Comparison of ENCODE assay signal across 8 cellular contexts in genomic region chr12:63668028-63668799, GRCh38. TPM values are rescaled to one million over a fixed set of nuclear protein-coding genes. Genes with fewer than 3 reads are reported as not detected.
DNase-seq lines count a peak whose midpoint lies in the region; ATAC-seq, FAIRE-seq and TF ChIP-seq lines count a peak whose summit lies in the region.

Gene DPY19L2, minus strand, starts transcription at chr12:63668493. Its CDS starts 100 bp downstream, at chr12:63668393.

- no peaks in the 10 kb centered on the region for H3K36me3 Mint-ChIP-seq in CD4-positive, alpha-beta memory T cell

- H4K20me1 ChIP-seq in keratinocyte (ENCODE audit: control insufficient read depth, extremely low read depth, insufficient read depth, low read length) = no peaks in the 10 kb centered on the region
- no peaks in the 10 kb centered on the region for H4K20me1 ChIP-seq in smooth muscle cell (ENCODE audit: low read depth)

- CTCF ChIA-PET in CD4-positive, alpha-beta memory T cell (lab: Charles Lee; ENCODE audit: partially characterized antibody) = interaction anchor here (1.5 kb wide), 1 partner anchor 134 kb away, joined by 3 read pairs; no protein-coding TSS in a partner anchor

- H3F3A ChIP-seq in smooth muscle cell (ENCODE audit: low read depth) = no peaks in the 10 kb centered on the region

- H3K9me1 ChIP-seq in keratinocyte (ENCODE audit: control insufficient read depth, extremely low read depth, insufficient read depth, low read length) = no peaks in the 10 kb centered on the region

- peak within 1 kb of the TSS; percentile 93 for H2AFZ ChIP-seq in keratinocyte (ENCODE audit: control insufficient read depth, low read length)
- H2AFZ ChIP-seq in smooth muscle cell (ENCODE audit: low read depth) = peak within 1 kb of the TSS; percentile 100

- peaks cover 8 to 22% (median 12%) of the 10 kb centered on the region in 4 donors for H3K4me1 Mint-ChIP-seq in CD4-positive, alpha-beta memory T cell

- H3K9ac ChIP-seq in keratinocyte (ENCODE audit: control insufficient read depth, extremely low read depth, insufficient read depth, low read length) = peak within 1 kb of the TSS; percentile 26
- H3K9ac ChIP-seq in smooth muscle cell (ENCODE audit: low read depth) = no peak within 1 kb of the TSS

- dilution Hi-C loops in keratinocyte (cut with MboI; ENCODE audit: extremely low pct_ligation_motif_present, low sequenced_read_pairs) = no loop called here

- no peak for TF ChIP-seq CTCF in WERI-Rb-1 (IDR thresholded peaks at IDR 0.05; ENCODE audit: low read depth, low read length)
- TF ChIP-seq CTCF in keratinocyte (optimal IDR thresholded peaks at IDR 0.05 in 1 of 3, IDR thresholded peaks at IDR 0.05 in 1 of 3, conservative IDR thresholded peaks at IDR 0.05 in 1 of 3; ENCODE audit: extremely low read depth in 1 of 3, insufficient read depth in 2 of 3, low read length in 3 of 3) = no peak
- no peak for TF ChIP-seq CTCF in smooth muscle cell (IDR thresholded peaks at IDR 0.05; ENCODE audit: borderline replicate concordance, insufficient read depth, poor library complexity, severe bottlenecking)

- FAIRE-seq in keratinocyte (lab: Jason Lieb, UNC) = no peak

- peaks cover 5% of the 10 kb centered on the region for H3K4me1 ChIP-seq in CD4-positive, alpha-beta memory T cell (ENCODE audit: insufficient read depth, low read length)
- H3K4me1 ChIP-seq in keratinocyte (ENCODE audit: control insufficient read depth, extremely low read depth, insufficient read depth, low read length) (no peaks in the 10 kb centered on the region), smooth muscle cell (ENCODE audit: low read depth) (no peaks in the 10 kb centered on the region)

- no peaks in the 10 kb centered on the region for H3K79me2 ChIP-seq in keratinocyte (ENCODE audit: control insufficient read depth, insufficient read depth, low read length)
- H3K79me2 ChIP-seq in smooth muscle cell (ENCODE audit: low read depth) = no peaks in the 10 kb centered on the region

- no peaks in the 10 kb centered on the region for H3K27me3 ChIP-seq in CD4-positive, alpha-beta memory T cell (ENCODE audit: insufficient read depth, low read length)
- no peaks in the 10 kb centered on the region for H3K27me3 ChIP-seq in WERI-Rb-1 (ENCODE audit: insufficient read depth, low read depth, severe bottlenecking)
- peaks cover 15% of the 10 kb centered on the region for H3K27me3 ChIP-seq in keratinocyte (ENCODE audit: control insufficient read depth, extremely low read depth, insufficient read depth, low read length)
- H3K27me3 ChIP-seq in smooth muscle cell (ENCODE audit: low read depth) = peaks cover 31% of the 10 kb centered on the region

- ATAC-seq in GM21529 (IDR thresholded peaks at IDR 0.05; ENCODE audit: unreplicated experiment) = peak; percentile 55

- H3K9me3 ChIP-seq in CD4-positive, alpha-beta memory T cell (ENCODE audit: control insufficient read depth in 1 of 2, low read length in 2 of 2) = no peaks in the 10 kb centered on the region
- H3K9me3 ChIP-seq in WERI-Rb-1 (ENCODE audit: severe bottlenecking) (no peaks in the 10 kb centered on the region), keratinocyte (ENCODE audit: control insufficient read depth, low read depth, low read length) (no peaks in the 10 kb centered on the region), smooth muscle cell (replicated peaks; ENCODE audit: low read depth) (no peaks in the 10 kb centered on the region)

- H3K27ac Mint-ChIP-seq in CD4-positive, alpha-beta memory T cell = no peak within 1 kb of the TSS

- H3K9me3 Mint-ChIP-seq in CD4-positive, alpha-beta memory T cell = no peaks in the 10 kb centered on the region

- peaks cover 16 to 17% of the 10 kb centered on the region in 2 donors for H3K27me3 Mint-ChIP-seq in CD4-positive, alpha-beta memory T cell

- intact Hi-C loops in CD4-positive, alpha-beta memory T cell (cut with micrococcal nuclease) = no loop called here

- peak in 2 of 5 donors; percentile 16 for DNase-seq in CD4-positive, alpha-beta memory T cell
- DNase-seq in NCI-H1092 (lab: John Stamatoyannopoulos, UW) (peak; percentile 87), WERI-Rb-1 (peak; percentile 91), cerebellum (ENCODE audit: low spot score) (peak; percentile 29), keratinocyte (ENCODE audit: low read depth, low spot score) (no peak), smooth muscle cell (lab: John Stamatoyannopoulos, UW; ENCODE audit: unreplicated experiment) (peak; percentile 20), GM19240 (ENCODE audit: insufficient read length, low spot score) (no peak)

- POLR2A ChIA-PET in CD4-positive, alpha-beta memory T cell (lab: Charles Lee; ENCODE audit: partially characterized antibody) = no interaction called here

- 1% methylated on average over 42 of the region's 56 CpGs for WGBS in smooth muscle cell (ENCODE audit: low lambda C conversion rate)

- peak within 1 kb of the TSS; percentile 67 to 81 (median 76) for H3K4me3 Mint-ChIP-seq in CD4-positive, alpha-beta memory T cell

- H3K27ac ChIP-seq in CD4-positive, alpha-beta memory T cell (ENCODE audit: low read depth, low read length) = no peak within 1 kb of the TSS
- peak within 1 kb of the TSS; percentile 74 for H3K27ac ChIP-seq in WERI-Rb-1
- H3K27ac ChIP-seq in keratinocyte (ENCODE audit: control insufficient read depth, insufficient read depth, low read length) = no peak within 1 kb of the TSS
- H3K27ac ChIP-seq in smooth muscle cell (ENCODE audit: low read depth) = no peak within 1 kb of the TSS

- H3K36me3 ChIP-seq in CD4-positive, alpha-beta memory T cell (ENCODE audit: insufficient read depth, low read length) = no peaks in the 10 kb centered on the region
- no peaks in the 10 kb centered on the region for H3K36me3 ChIP-seq in WERI-Rb-1
- H3K36me3 ChIP-seq in keratinocyte (ENCODE audit: control insufficient read depth in 2 of 2, extremely low read depth in 1 of 2, insufficient read depth in 2 of 2, low read length in 2 of 2) = no peaks in the 10 kb centered on the region
- H3K36me3 ChIP-seq in smooth muscle cell (ENCODE audit: low read depth) = no peaks in the 10 kb centered on the region

- H3K4me3 ChIP-seq in CD4-positive, alpha-beta memory T cell (ENCODE audit: low read length in 2 of 2) = no peak within 1 kb of the TSS
- H3K4me3 ChIP-seq in WERI-Rb-1 (ENCODE audit: low read depth, low read length) (peak within 1 kb of the TSS; percentile 92), keratinocyte (ENCODE audit: control insufficient read depth in 2 of 3, extremely low read depth in 1 of 3, insufficient read depth in 2 of 3, low read depth in 1 of 3, low read length in 3 of 3) (peak within 1 kb of the TSS; percentile 46 to 67 (median 63)), smooth muscle cell (peak within 1 kb of the TSS; percentile 89)

- H3K4me2 ChIP-seq in keratinocyte (ENCODE audit: control insufficient read depth, extremely low read depth, insufficient read depth, low read depth, low read length) (peak within 1 kb of the TSS; percentile 74), smooth muscle cell (peak within 1 kb of the TSS; percentile 100)

RNA-seq across cellular contexts. Expression of gene DPY19L2, which starts in this region (rescaled TPM):
- total RNA-seq in CD4-positive, alpha-beta memory T cell = under 1 TPM; 0.93 to 0.97 TPM
- under 1 TPM in 1 of 2 donors, not detected in 1; 0.39 TPM for polyA plus RNA-seq in CD4-positive, alpha-beta memory T cell
- 43.7 TPM for total RNA-seq in cerebellum
- 0.68 to 3.3 TPM (median 2.6 TPM) in 3 replicates for polyA plus RNA-seq in keratinocyte
- not detected for polyA plus RNA-seq in keratinocyte (2011; ENCODE audit: low read depth)
- polyA plus RNA-seq in keratinocyte (2011; cell fraction: cytosol; rRNA removed) = 0.14 and 0.34 TPM in 2 replicates
- 9.1 and 10.2 TPM in 2 replicates for polyA plus RNA-seq in keratinocyte (2011; cell fraction: nucleus; rRNA removed)
- polyA plus RNA-seq in keratinocyte (2012; ENCODE audit: low replicate concordance) = 0.20 and 0.62 TPM in 2 replicates
- 0.49 to 2.3 TPM in 2 of 3 replicates, not detected in the other for polyA minus RNA-seq in keratinocyte
- polyA minus RNA-seq in keratinocyte (2011; cell fraction: cytosol; rRNA and poly(A)+ RNA removed) = not detected
- polyA minus RNA-seq in keratinocyte (2011; cell fraction: nucleus; rRNA and poly(A)+ RNA removed) = 3.5 and 6.7 TPM in 2 replicates
- 0.18 and 0.58 TPM in 2 replicates for total RNA-seq in smooth muscle cell
- not detected in 2 replicates for polyA plus RNA-seq in smooth muscle cell

Comparison
In these comparisons a context has a peak if more than half of its experiments do, and no peak if none do; other contexts are left out.
1. RNA of gene DPY19L2 (total RNA-seq): 43.7 TPM in cerebellum (single experiment); 0.93 to 0.97 TPM in CD4-positive, alpha-beta memory T cell and 0.18 to 0.58 TPM in smooth muscle cell; every median in the first group is over 10 times any median in the second.
2. Peak in DNase-seq, H3K4me3 ChIP-seq and H3K4me2 ChIP-seq in smooth muscle cell; RNA of the gene not detected or under 1 TPM.
3. DNase-seq: peak in NCI-H1092 (single experiment), WERI-Rb-1 (single experiment) and cerebellum (single experiment); none in keratinocyte (single experiment) and GM19240 (single experiment).
4. H3K4me3 ChIP-seq: peak in WERI-Rb-1 (single experiment) and keratinocyte (3 of 3); none in CD4-positive, alpha-beta memory T cell (0 of 2).